ENCODE assay signal across 2 cellular contexts in the genomic region with DNA sequence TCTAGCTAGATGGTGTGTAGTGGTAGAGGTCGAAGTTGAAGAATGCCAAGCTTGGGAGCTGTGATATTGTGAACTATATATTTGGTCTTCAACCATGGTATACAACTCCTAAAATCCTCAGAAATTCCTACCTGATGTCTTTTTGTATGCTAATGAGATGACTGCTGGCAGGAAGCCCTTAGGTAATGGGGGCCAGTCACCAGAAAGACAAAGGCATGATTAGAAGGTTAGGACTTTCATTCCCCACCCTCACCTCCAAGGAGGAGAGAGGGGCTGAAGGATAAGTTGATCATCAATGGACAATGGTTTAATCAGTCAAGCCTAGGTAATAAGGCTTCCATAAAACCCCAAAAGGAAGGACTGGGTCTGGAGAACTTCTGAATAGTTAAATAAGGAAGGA.
A peak's percentile ranks its signal among the peaks of the same experiment; 100 is the strongest.
TF ChIP-seq lines count a peak whose summit lies in the region.

No MANE protein-coding gene starts in this region.

TF ChIP-seq in GM23338, 12 proteins besides CTCF, POLR2A, EP300 and RAD21 (continued from another document):
- TF ChIP-seq, protein P1, sequence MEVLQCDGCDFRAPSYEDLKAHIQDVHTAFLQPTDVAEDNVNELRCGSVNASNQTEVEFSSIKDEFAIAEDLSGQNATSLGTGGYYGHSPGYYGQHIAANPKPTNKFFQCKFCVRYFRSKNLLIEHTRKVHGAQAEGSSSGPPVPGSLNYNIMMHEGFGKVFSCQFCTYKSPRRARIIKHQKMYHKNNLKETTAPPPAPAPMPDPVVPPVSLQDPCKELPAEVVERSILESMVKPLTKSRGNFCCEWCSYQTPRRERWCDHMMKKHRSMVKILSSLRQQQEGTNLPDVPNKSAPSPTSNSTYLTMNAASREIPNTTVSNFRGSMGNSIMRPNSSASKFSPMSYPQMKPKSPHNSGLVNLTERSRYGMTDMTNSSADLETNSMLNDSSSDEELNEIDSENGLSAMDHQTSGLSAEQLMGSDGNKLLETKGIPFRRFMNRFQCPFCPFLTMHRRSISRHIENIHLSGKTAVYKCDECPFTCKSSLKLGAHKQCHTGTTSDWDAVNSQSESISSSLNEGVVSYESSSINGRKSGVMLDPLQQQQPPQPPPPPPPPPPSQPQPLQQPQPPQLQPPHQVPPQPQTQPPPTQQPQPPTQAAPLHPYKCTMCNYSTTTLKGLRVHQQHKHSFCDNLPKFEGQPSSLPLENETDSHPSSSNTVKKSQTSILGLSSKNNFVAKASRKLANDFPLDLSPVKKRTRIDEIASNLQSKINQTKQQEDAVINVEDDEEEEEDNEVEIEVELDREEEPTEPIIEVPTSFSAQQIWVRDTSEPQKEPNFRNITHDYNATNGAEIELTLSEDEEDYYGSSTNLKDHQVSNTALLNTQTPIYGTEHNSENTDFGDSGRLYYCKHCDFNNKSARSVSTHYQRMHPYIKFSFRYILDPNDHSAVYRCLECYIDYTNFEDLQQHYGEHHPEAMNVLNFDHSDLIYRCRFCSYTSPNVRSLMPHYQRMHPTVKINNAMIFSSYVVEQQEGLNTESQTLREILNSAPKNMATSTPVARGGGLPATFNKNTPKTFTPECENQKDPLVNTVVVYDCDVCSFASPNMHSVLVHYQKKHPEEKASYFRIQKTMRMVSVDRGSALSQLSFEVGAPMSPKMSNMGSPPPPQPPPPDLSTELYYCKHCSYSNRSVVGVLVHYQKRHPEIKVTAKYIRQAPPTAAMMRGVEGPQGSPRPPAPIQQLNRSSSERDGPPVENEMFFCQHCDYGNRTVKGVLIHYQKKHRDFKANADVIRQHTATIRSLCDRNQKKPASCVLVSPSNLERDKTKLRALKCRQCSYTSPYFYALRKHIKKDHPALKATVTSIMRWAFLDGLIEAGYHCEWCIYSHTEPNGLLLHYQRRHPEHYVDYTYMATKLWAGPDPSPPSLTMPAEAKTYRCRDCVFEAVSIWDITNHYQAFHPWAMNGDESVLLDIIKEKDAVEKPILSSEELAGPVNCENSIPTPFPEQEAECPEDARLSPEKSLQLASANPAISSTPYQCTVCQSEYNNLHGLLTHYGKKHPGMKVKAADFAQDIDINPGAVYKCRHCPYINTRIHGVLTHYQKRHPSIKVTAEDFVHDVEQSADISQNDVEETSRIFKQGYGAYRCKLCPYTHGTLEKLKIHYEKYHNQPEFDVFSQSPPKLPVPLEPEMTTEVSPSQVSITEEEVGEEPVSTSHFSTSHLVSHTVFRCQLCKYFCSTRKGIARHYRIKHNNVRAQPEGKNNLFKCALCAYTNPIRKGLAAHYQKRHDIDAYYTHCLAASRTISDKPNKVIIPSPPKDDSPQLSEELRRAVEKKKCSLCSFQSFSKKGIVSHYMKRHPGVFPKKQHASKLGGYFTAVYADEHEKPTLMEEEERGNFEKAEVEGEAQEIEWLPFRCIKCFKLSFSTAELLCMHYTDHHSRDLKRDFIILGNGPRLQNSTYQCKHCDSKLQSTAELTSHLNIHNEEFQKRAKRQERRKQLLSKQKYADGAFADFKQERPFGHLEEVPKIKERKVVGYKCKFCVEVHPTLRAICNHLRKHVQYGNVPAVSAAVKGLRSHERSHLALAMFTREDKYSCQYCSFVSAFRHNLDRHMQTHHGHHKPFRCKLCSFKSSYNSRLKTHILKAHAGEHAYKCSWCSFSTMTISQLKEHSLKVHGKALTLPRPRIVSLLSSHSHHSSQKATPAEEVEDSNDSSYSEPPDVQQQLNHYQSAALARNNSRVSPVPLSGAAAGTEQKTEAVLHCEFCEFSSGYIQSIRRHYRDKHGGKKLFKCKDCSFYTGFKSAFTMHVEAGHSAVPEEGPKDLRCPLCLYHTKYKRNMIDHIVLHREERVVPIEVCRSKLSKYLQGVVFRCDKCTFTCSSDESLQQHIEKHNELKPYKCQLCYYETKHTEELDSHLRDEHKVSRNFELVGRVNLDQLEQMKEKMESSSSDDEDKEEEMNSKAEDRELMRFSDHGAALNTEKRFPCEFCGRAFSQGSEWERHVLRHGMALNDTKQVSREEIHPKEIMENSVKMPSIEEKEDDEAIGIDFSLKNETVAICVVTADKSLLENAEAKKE (CRISPR knock-in tag; IDR thresholded peaks at IDR 0.05) = peak; percentile 60; the same call in 1 of the 2 replicates

TF ChIP-seq in WTC11, 78 proteins besides CTCF, POLR2A, EP300 and RAD21 (continued from another document):
- TF ChIP-seq, protein P2, sequence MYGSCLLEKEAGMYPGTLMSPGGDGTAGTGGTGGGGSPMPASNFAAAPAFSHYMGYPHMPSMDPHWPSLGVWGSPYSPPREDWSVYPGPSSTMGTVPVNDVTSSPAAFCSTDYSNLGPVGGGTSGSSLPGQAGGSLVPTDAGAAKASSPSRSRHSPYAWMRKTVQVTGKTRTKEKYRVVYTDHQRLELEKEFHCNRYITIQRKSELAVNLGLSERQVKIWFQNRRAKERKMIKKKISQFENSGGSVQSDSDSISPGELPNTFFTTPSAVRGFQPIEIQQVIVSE (CRISPR knock-in tag; IDR thresholded peaks at IDR 0.05; ENCODE audit: borderline replicate concordance) = no peak
- TF ChIP-seq PRRX2 (CRISPR knock-in tag; IDR thresholded peaks at IDR 0.05) (no peak), ZNF232 (CRISPR knock-in tag; IDR thresholded peaks at IDR 0.05) (no peak), NR3C1 (CRISPR knock-in tag; conservative IDR thresholded peaks at IDR 0.05; ENCODE audit: low read depth) (no peak), OVOL2 (CRISPR knock-in tag; IDR thresholded peaks at IDR 0.05; ENCODE audit: borderline replicate concordance) (no peak), SMAD4 (CRISPR knock-in tag; IDR thresholded peaks at IDR 0.05) (no peak), NFATC4 (CRISPR knock-in tag; IDR thresholded peaks at IDR 0.05) (no peak), ZNF423 (CRISPR knock-in tag; IDR thresholded peaks at IDR 0.05) (no peak)
- TF ChIP-seq, protein P3, sequence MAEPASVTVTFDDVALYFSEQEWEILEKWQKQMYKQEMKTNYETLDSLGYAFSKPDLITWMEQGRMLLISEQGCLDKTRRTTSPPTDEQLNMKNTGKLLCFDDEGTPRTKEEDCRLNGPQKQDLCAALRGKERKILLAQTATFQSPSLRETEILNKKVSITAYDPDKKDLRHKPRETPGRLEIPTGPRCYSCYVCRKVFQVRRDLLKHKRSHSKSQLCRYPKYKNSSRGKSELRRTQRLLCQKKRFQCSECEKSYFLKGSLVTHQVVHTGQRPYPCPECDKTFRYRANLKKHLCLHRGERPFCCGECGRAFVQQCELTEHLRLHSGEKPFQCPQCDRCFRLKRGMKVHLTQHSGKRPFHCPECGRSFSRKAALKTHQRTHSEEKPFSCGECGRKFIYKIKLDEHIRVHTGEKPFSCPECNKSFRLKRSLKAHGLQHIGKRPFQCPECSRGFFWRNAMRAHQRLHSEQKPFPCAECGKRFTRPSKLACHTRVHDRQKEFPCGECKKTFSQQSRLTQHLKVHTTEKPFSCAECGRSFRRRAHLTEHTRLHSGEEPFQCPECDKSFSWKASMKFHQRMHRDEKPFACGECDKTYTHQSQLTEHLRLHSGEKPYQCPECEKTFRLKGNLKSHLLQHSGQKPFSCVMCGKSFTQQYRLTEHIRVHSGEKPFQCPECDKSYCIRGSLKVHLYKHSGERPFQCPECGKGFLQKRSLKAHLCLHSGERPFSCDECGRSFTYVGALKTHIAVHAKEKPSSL (CRISPR knock-in tag; conservative IDR thresholded peaks at IDR 0.05) = no peak
- TF ChIP-seq, protein P4, sequence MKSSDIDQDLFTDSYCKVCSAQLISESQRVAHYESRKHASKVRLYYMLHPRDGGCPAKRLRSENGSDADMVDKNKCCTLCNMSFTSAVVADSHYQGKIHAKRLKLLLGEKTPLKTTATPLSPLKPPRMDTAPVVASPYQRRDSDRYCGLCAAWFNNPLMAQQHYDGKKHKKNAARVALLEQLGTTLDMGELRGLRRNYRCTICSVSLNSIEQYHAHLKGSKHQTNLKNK (CRISPR knock-in tag; IDR thresholded peaks at IDR 0.05) = no peak
- TF ChIP-seq, protein P5, sequence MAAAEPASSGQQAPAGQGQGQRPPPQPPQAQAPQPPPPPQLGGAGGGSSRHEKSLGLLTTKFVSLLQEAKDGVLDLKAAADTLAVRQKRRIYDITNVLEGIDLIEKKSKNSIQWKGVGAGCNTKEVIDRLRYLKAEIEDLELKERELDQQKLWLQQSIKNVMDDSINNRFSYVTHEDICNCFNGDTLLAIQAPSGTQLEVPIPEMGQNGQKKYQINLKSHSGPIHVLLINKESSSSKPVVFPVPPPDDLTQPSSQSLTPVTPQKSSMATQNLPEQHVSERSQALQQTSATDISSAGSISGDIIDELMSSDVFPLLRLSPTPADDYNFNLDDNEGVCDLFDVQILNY (CRISPR knock-in tag; IDR thresholded peaks at IDR 0.05) = no peak
- TF ChIP-seq, protein P6, sequence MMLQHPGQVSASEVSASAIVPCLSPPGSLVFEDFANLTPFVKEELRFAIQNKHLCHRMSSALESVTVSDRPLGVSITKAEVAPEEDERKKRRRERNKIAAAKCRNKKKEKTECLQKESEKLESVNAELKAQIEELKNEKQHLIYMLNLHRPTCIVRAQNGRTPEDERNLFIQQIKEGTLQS (CRISPR knock-in tag; conservative IDR thresholded peaks at IDR 0.05) = no peak
- TF ChIP-seq, protein P7, sequence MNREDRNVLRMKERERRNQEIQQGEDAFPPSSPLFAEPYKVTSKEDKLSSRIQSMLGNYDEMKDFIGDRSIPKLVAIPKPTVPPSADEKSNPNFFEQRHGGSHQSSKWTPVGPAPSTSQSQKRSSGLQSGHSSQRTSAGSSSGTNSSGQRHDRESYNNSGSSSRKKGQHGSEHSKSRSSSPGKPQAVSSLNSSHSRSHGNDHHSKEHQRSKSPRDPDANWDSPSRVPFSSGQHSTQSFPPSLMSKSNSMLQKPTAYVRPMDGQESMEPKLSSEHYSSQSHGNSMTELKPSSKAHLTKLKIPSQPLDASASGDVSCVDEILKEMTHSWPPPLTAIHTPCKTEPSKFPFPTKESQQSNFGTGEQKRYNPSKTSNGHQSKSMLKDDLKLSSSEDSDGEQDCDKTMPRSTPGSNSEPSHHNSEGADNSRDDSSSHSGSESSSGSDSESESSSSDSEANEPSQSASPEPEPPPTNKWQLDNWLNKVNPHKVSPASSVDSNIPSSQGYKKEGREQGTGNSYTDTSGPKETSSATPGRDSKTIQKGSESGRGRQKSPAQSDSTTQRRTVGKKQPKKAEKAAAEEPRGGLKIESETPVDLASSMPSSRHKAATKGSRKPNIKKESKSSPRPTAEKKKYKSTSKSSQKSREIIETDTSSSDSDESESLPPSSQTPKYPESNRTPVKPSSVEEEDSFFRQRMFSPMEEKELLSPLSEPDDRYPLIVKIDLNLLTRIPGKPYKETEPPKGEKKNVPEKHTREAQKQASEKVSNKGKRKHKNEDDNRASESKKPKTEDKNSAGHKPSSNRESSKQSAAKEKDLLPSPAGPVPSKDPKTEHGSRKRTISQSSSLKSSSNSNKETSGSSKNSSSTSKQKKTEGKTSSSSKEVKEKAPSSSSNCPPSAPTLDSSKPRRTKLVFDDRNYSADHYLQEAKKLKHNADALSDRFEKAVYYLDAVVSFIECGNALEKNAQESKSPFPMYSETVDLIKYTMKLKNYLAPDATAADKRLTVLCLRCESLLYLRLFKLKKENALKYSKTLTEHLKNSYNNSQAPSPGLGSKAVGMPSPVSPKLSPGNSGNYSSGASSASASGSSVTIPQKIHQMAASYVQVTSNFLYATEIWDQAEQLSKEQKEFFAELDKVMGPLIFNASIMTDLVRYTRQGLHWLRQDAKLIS (CRISPR knock-in tag; IDR thresholded peaks at IDR 0.05; ENCODE audit: borderline replicate concordance) = no peak
- TF ChIP-seq, protein P8, sequence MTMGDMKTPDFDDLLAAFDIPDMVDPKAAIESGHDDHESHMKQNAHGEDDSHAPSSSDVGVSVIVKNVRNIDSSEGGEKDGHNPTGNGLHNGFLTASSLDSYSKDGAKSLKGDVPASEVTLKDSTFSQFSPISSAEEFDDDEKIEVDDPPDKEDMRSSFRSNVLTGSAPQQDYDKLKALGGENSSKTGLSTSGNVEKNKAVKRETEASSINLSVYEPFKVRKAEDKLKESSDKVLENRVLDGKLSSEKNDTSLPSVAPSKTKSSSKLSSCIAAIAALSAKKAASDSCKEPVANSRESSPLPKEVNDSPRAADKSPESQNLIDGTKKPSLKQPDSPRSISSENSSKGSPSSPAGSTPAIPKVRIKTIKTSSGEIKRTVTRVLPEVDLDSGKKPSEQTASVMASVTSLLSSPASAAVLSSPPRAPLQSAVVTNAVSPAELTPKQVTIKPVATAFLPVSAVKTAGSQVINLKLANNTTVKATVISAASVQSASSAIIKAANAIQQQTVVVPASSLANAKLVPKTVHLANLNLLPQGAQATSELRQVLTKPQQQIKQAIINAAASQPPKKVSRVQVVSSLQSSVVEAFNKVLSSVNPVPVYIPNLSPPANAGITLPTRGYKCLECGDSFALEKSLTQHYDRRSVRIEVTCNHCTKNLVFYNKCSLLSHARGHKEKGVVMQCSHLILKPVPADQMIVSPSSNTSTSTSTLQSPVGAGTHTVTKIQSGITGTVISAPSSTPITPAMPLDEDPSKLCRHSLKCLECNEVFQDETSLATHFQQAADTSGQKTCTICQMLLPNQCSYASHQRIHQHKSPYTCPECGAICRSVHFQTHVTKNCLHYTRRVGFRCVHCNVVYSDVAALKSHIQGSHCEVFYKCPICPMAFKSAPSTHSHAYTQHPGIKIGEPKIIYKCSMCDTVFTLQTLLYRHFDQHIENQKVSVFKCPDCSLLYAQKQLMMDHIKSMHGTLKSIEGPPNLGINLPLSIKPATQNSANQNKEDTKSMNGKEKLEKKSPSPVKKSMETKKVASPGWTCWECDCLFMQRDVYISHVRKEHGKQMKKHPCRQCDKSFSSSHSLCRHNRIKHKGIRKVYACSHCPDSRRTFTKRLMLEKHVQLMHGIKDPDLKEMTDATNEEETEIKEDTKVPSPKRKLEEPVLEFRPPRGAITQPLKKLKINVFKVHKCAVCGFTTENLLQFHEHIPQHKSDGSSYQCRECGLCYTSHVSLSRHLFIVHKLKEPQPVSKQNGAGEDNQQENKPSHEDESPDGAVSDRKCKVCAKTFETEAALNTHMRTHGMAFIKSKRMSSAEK (CRISPR knock-in tag; IDR thresholded peaks at IDR 0.05; ENCODE audit: borderline replicate concordance) = no peak
